ENCODE assay signal across 1 cellular context in the genomic region with DNA sequence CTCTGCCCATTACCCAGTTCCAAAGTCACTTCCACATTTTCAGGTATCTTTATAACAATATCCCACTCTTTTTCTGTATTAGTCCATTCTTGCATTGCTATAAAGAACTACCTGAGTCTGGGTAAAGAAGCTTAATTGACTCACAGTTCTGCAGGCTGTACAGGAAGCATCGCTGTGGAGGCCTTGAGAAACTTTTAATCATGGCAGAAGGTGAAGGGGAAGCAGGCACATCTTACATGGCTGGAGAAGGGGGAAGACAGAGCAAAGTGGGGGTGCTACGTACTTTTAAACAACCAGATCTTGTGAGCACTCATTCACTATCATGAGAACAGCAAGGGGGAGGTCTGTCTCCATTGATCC.
TF ChIP-seq lines count a peak whose summit lies in the region.

No MANE protein-coding gene starts in this region.

TF ChIP-seq in HepG2, 621 proteins besides CTCF, POLR2A, EP300 and RAD21 (continued from another document):
- TF ChIP-seq, protein P1, sequence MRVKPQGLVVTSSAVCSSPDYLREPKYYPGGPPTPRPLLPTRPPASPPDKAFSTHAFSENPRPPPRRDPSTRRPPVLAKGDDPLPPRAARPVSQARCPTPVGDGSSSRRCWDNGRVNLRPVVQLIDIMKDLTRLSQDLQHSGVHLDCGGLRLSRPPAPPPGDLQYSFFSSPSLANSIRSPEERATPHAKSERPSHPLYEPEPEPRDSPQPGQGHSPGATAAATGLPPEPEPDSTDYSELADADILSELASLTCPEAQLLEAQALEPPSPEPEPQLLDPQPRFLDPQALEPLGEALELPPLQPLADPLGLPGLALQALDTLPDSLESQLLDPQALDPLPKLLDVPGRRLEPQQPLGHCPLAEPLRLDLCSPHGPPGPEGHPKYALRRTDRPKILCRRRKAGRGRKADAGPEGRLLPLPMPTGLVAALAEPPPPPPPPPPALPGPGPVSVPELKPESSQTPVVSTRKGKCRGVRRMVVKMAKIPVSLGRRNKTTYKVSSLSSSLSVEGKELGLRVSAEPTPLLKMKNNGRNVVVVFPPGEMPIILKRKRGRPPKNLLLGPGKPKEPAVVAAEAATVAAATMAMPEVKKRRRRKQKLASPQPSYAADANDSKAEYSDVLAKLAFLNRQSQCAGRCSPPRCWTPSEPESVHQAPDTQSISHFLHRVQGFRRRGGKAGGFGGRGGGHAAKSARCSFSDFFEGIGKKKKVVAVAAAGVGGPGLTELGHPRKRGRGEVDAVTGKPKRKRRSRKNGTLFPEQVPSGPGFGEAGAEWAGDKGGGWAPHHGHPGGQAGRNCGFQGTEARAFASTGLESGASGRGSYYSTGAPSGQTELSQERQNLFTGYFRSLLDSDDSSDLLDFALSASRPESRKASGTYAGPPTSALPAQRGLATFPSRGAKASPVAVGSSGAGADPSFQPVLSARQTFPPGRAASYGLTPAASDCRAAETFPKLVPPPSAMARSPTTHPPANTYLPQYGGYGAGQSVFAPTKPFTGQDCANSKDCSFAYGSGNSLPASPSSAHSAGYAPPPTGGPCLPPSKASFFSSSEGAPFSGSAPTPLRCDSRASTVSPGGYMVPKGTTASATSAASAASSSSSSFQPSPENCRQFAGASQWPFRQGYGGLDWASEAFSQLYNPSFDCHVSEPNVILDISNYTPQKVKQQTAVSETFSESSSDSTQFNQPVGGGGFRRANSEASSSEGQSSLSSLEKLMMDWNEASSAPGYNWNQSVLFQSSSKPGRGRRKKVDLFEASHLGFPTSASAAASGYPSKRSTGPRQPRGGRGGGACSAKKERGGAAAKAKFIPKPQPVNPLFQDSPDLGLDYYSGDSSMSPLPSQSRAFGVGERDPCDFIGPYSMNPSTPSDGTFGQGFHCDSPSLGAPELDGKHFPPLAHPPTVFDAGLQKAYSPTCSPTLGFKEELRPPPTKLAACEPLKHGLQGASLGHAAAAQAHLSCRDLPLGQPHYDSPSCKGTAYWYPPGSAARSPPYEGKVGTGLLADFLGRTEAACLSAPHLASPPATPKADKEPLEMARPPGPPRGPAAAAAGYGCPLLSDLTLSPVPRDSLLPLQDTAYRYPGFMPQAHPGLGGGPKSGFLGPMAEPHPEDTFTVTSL (CRISPR knock-in tag; IDR thresholded peaks at IDR 0.05; ENCODE audit: borderline replicate concordance), result no peak
- TF ChIP-seq, protein P2, sequence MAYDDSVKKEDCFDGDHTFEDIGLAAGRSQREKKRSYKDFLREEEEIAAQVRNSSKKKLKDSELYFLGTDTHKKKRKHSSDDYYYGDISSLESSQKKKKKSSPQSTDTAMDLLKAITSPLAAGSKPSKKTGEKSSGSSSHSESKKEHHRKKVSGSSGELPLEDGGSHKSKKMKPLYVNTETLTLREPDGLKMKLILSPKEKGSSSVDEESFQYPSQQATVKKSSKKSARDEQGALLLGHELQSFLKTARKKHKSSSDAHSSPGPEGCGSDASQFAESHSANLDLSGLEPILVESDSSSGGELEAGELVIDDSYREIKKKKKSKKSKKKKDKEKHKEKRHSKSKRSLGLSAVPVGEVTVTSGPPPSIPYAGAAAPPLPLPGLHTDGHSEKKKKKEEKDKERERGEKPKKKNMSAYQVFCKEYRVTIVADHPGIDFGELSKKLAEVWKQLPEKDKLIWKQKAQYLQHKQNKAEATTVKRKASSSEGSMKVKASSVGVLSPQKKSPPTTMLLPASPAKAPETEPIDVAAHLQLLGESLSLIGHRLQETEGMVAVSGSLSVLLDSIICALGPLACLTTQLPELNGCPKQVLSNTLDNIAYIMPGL (CRISPR knock-in tag; IDR thresholded peaks at IDR 0.05; ENCODE audit: borderline replicate concordance in 1 of 2, low read depth in 1 of 2), result no peak
- TF ChIP-seq SOX6 (IDR thresholded peaks at IDR 0.05), result no peak
- TF ChIP-seq SOX6 (CRISPR knock-in tag; IDR thresholded peaks at IDR 0.05), result peak; percentile 0; the same call in 1 of the 2 replicates
- TF ChIP-seq, protein P3, sequence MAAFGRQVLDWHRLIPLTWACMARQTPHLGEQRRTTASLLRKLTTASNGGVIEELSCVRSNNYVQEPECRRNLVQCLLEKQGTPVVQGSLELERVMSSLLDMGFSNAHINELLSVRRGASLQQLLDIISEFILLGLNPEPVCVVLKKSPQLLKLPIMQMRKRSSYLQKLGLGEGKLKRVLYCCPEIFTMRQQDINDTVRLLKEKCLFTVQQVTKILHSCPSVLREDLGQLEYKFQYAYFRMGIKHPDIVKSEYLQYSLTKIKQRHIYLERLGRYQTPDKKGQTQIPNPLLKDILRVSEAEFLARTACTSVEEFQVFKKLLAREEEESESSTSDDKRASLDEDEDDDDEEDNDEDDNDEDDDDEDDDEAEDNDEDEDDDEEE (CRISPR knock-in tag; IDR thresholded peaks at IDR 0.05), result no peak
- TF ChIP-seq SMAD9 (CRISPR knock-in tag; IDR thresholded peaks at IDR 0.05), result no peak
- TF ChIP-seq, protein P4, sequence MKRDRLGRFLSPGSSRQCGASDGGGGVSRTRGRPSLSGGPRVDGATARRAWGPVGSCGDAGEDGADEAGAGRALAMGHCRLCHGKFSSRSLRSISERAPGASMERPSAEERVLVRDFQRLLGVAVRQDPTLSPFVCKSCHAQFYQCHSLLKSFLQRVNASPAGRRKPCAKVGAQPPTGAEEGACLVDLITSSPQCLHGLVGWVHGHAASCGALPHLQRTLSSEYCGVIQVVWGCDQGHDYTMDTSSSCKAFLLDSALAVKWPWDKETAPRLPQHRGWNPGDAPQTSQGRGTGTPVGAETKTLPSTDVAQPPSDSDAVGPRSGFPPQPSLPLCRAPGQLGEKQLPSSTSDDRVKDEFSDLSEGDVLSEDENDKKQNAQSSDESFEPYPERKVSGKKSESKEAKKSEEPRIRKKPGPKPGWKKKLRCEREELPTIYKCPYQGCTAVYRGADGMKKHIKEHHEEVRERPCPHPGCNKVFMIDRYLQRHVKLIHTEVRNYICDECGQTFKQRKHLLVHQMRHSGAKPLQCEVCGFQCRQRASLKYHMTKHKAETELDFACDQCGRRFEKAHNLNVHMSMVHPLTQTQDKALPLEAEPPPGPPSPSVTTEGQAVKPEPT (CRISPR knock-in tag; IDR thresholded peaks at IDR 0.05; ENCODE audit: low read depth), result no peak
- no peak for TF ChIP-seq ZNF768 (CRISPR knock-in tag; IDR thresholded peaks at IDR 0.05)
- TF ChIP-seq ELF3 (CRISPR knock-in tag; IDR thresholded peaks at IDR 0.05), result 0 out of 2 replicates have a peak, but pooled peaks have one; percentile 1
- no peak for TF ChIP-seq SRSF9 (IDR thresholded peaks at IDR 0.05; ENCODE audit: borderline replicate concordance, insufficient read depth, low read depth, low read length, poor library complexity, severe bottlenecking)
- no peak for TF ChIP-seq RFX5 (IDR thresholded peaks at IDR 0.05; ENCODE audit: low read depth, low read length)
- no peak for TF ChIP-seq SMAD3 (CRISPR knock-in tag; IDR thresholded peaks at IDR 0.05)
- peak; percentile 57; the same call in 1 of the 2 replicates for TF ChIP-seq ZNF431 (CRISPR knock-in tag; IDR thresholded peaks at IDR 0.05; ENCODE audit: borderline replicate concordance, low read depth)
- TF ChIP-seq TBX2 (CRISPR knock-in tag; IDR thresholded peaks at IDR 0.05; ENCODE audit: borderline replicate concordance), result 0 out of 2 replicates have a peak, but pooled peaks have one; percentile 26
- no peak for TF ChIP-seq NR1H2 (CRISPR knock-in tag; IDR thresholded peaks at IDR 0.05; ENCODE audit: borderline replicate concordance, low read depth)
- no peak for TF ChIP-seq KDM6A (CRISPR knock-in tag; IDR thresholded peaks at IDR 0.05; ENCODE audit: low read depth)
- TF ChIP-seq GABPB1 (CRISPR knock-in tag; IDR thresholded peaks at IDR 0.05), result no peak
- TF ChIP-seq, protein P5, sequence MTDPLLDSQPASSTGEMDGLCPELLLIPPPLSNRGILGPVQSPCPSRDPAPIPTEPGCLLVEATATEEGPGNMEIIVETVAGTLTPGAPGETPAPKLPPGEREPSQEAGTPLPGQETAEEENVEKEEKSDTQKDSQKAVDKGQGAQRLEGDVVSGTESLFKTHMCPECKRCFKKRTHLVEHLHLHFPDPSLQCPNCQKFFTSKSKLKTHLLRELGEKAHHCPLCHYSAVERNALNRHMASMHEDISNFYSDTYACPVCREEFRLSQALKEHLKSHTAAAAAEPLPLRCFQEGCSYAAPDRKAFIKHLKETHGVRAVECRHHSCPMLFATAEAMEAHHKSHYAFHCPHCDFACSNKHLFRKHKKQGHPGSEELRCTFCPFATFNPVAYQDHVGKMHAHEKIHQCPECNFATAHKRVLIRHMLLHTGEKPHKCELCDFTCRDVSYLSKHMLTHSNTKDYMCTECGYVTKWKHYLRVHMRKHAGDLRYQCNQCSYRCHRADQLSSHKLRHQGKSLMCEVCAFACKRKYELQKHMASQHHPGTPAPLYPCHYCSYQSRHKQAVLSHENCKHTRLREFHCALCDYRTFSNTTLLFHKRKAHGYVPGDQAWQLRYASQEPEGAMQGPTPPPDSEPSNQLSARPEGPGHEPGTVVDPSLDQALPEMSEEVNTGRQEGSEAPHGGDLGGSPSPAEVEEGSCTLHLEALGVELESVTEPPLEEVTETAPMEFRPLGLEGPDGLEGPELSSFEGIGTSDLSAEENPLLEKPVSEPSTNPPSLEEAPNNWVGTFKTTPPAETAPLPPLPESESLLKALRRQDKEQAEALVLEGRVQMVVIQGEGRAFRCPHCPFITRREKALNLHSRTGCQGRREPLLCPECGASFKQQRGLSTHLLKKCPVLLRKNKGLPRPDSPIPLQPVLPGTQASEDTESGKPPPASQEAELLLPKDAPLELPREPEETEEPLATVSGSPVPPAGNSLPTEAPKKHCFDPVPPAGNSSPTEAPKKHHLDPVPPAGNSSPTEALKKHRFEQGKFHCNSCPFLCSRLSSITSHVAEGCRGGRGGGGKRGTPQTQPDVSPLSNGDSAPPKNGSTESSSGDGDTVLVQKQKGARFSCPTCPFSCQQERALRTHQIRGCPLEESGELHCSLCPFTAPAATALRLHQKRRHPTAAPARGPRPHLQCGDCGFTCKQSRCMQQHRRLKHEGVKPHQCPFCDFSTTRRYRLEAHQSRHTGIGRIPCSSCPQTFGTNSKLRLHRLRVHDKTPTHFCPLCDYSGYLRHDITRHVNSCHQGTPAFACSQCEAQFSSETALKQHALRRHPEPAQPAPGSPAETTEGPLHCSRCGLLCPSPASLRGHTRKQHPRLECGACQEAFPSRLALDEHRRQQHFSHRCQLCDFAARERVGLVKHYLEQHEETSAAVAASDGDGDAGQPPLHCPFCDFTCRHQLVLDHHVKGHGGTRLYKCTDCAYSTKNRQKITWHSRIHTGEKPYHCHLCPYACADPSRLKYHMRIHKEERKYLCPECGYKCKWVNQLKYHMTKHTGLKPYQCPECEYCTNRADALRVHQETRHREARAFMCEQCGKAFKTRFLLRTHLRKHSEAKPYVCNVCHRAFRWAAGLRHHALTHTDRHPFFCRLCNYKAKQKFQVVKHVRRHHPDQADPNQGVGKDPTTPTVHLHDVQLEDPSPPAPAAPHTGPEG (CRISPR knock-in tag; IDR thresholded peaks at IDR 0.05), result no peak
- TF ChIP-seq TP53 (CRISPR knock-in tag; conservative IDR thresholded peaks at IDR 0.05), result no peak
- no peak for TF ChIP-seq ARNTL (CRISPR knock-in tag; IDR thresholded peaks at IDR 0.05)
- TF ChIP-seq TEAD2 (CRISPR knock-in tag; IDR thresholded peaks at IDR 0.05), result no peak
- TF ChIP-seq SMYD3 (CRISPR knock-in tag; IDR thresholded peaks at IDR 0.05), result 0 out of 2 replicates have a peak, but pooled peaks have one; percentile 9
TF ChIP-seq in HepG2: peak in this region for 5.
